ENCODE assay signal across 26 cellular contexts in genomic region chr17:37673386-37673785, GRCh38.
"Had no signal": no experiment of that assay in that cellular context is flagged by ENCODE, and none has a peak within 500 bp of the region (broad histone marks: within the 10 kb centered on the region; RNA-seq: fewer than 3 reads in every experiment).

No MANE protein-coding gene starts in this region.

- H2AFZ ChIP-seq: parathyroid adenoma had no signal

- FAIRE-seq: endometrium, keratinocyte had no signal

- H3K9me3 ChIP-seq: esophagus squamous epithelium, gastrocnemius medialis, lower lobe of right lung, neutrophil, suprapubic skin, thyroid gland, vagina had no signal

- ATAC-seq: effector memory CD8-positive, alpha-beta T cell; gastrocnemius medialis; left ventricle myocardium superior; lower lobe of right lung; natural killer cell; sciatic nerve; stimulated activated naive CD8-positive, alpha-beta T cell treated with anti-CD3 and anti-CD28 coated beads, Interleukin-15, amount 100 ng/mL, for 72 hours had no signal

- H3K27me3 Mint-ChIP-seq: progenitor cell of endocrine pancreas had no signal

- H3K4me3 ChIP-seq: esophagus squamous epithelium, gastrocnemius medialis, lower lobe of right lung, smooth muscle cell, suprapubic skin, thyroid gland, vagina had no signal

- H3K9me3 Mint-ChIP-seq: stimulated activated naive CD8-positive, alpha-beta T cell treated with anti-CD3 and anti-CD28 coated beads, Interleukin-15, amount 100 ng/mL, for 72 hours had no signal

- H3K4me3 Mint-ChIP-seq: effector memory CD8-positive, alpha-beta T cell; natural killer cell; stimulated activated naive CD8-positive, alpha-beta T cell treated with anti-CD3 and anti-CD28 coated beads, Interleukin-15, amount 100 ng/mL, for 72 hours had no signal

- H3K4me1 Mint-ChIP-seq: natural killer cell had no signal

- H3K27ac Mint-ChIP-seq: effector memory CD8-positive, alpha-beta T cell; natural killer cell; stimulated activated naive CD8-positive, alpha-beta T cell treated with anti-CD3 and anti-CD28 coated beads, Interleukin-15, amount 100 ng/mL, for 72 hours had no signal

- H3K9ac ChIP-seq: parathyroid adenoma had no signal

- H3K36me3 ChIP-seq: esophagus squamous epithelium, gastrocnemius medialis, lower lobe of right lung, neutrophil, suprapubic skin, thyroid gland, vagina had no signal

- H3K4me1 ChIP-seq: esophagus squamous epithelium, gastrocnemius medialis, lower lobe of right lung, parathyroid adenoma, suprapubic skin, thyroid gland, vagina had no signal

- H3K27me3 ChIP-seq: thyroid gland, vagina had no signal

- H3K27ac ChIP-seq: esophagus squamous epithelium, gastrocnemius medialis, lower lobe of right lung, neutrophil, parathyroid adenoma, suprapubic skin, thyroid gland, vagina had no signal

- DNase-seq: cortex of kidney; effector memory CD8-positive, alpha-beta T cell; erythroblast; esophagus squamous epithelium; gastrocnemius medialis; head of caudate nucleus; left ventricle myocardium superior; lower lobe of right lung; natural killer cell; stimulated activated CD4-positive, alpha-beta T cell treated with anti-CD3 and anti-CD28 coated beads, Interleukin-12 subunit alpha, Interleukin-12 subunit beta, amount 100 ng/mL, for 4 hours; stimulated activated CD4-positive, alpha-beta T cell treated with anti-CD3 and anti-CD28 coated beads, Interleukin-1b, Interleukin-23, amount 100 ng/mL, for 48 hours; stimulated activated CD4-positive, alpha-beta T cell treated with anti-CD3 and anti-CD28 coated beads, Interleukin-4, amount 100 ng/mL, for 1 hour; stimulated activated CD8-positive, alpha-beta memory T cell treated with anti-CD3 and anti-CD28 coated beads, Interleukin-4, amount 100 ng/mL, for 48 hours; stimulated activated naive CD4-positive, alpha-beta T cell; stimulated activated naive CD8-positive, alpha-beta T cell treated with anti-CD3 and anti-CD28 coated beads, Interleukin-15, amount 100 ng/mL, for 72 hours; thyroid gland; trophoblast cell had no signal

- H3K79me2 ChIP-seq: parathyroid adenoma had no signal

- H3K4me2 ChIP-seq: smooth muscle cell had no signal
